ENCODE assay signal across 14 cellular contexts in genomic region chr6:157548635-157549467, GRCh38.
A peak's percentile ranks its signal among the peaks of the same experiment; 100 is the strongest.
DNase-seq lines count a peak whose midpoint lies in the region; ATAC-seq and TF ChIP-seq lines count a peak whose summit lies in the region.
"Had no signal": no experiment of that assay in that cellular context is flagged by ENCODE, and none has a peak within 500 bp of the region (broad histone marks: within the 10 kb centered on the region; RNA-seq: fewer than 3 reads in every experiment).

No MANE protein-coding gene starts in this region.

- H3K4me3 ChIP-seq in GM12865 (ENCODE audit: low read depth, low read length) (peak overlapping the region; percentile 23), adrenal gland (no peak overlapping the region)
- H3K4me3 ChIP-seq: sigmoid colon, SJSA1 had no signal

- no peaks in the 10 kb centered on the region for H3K9me3 ChIP-seq in adrenal gland (replicated peaks in 1 of 3)
- H3K9me3 ChIP-seq: sigmoid colon, SJSA1 had no signal

- no peak overlapping the region for H3K27ac ChIP-seq in adrenal gland
- H3K27ac ChIP-seq: sigmoid colon, SJSA1 had no signal

- DNase-seq in GM12865 (ENCODE audit: low read depth) (peak; percentile 58), adrenal gland (peak in 4 of 7 donors; percentile 22 to 58 (median 35)), mucosa of gallbladder (ENCODE audit: low spot score) (peak; percentile 20), C1 segment of cervical spinal cord (lab: John Stamatoyannopoulos, UW) (no peak), NCI-H774 (lab: John Stamatoyannopoulos, UW) (no peak), NCI-H1417 treated with DMSO at 0.1 percent for 48 hours (lab: John Stamatoyannopoulos, UW) (no peak)
- DNase-seq: CD4-positive, alpha-beta memory T cell; GF-D8; NCI-H1436; NCI-H82; sigmoid colon had no signal

- no peak for TF ChIP-seq POLR2A in adrenal gland (IDR thresholded peaks at IDR 0.05)

- WGBS in adrenal gland, 4 donors: 73 to 84% (median 80%) methylated on average over 12 to 24 of the region's 24 CpGs

- TF ChIP-seq CTCF in GM12865 (IDR thresholded peaks at IDR 0.05; ENCODE audit: insufficient read depth, low read depth, low read length, missing control alignments): no peak
- no peak for TF ChIP-seq CTCF in adrenal gland (IDR thresholded peaks at IDR 0.05)

- intact Hi-C loops in adrenal gland (cut with DNase I): no loop called here

- H3K27me3 ChIP-seq in adrenal gland: no peaks in the 10 kb centered on the region
- H3K27me3 ChIP-seq: sigmoid colon, SJSA1 had no signal

- ATAC-seq in HG03196 (IDR thresholded peaks at IDR 0.05; ENCODE audit: unreplicated experiment): peak; percentile 60
- ATAC-seq in GM19023 (IDR thresholded peaks at IDR 0.05; ENCODE audit: unreplicated experiment): no peak

- no peaks in the 10 kb centered on the region for H3K4me1 ChIP-seq in adrenal gland (replicated peaks in 1 of 2)
- H3K4me1 ChIP-seq: sigmoid colon, SJSA1 had no signal

- H3K36me3 ChIP-seq in adrenal gland (replicated peaks in 1 of 2): no peaks in the 10 kb centered on the region
- H3K36me3 ChIP-seq: sigmoid colon had no signal

Comparison
In these comparisons a context has a peak if more than half of its experiments do, and no peak if none do; other contexts are left out.
1. DNase-seq: peak in GM12865 (single experiment), adrenal gland (4 of 7) and mucosa of gallbladder (single experiment); none in C1 segment of cervical spinal cord (0 of 14), NCI-H774 (single experiment) and NCI-H1417 treated with DMSO at 0.1 percent for 48 hours (single experiment).